8 cellular contexts compared by ENCODE assay signal in genomic region chr17:82334622-82335394, GRCh38. TPM values are rescaled to one million over a fixed set of nuclear protein-coding genes. Genes with fewer than 3 reads are reported as not detected.
DNase-seq lines count a peak whose midpoint lies in the region; ATAC-seq and TF ChIP-seq lines count a peak whose summit lies in the region.

No MANE protein-coding gene starts in this region.

- H3K4me3 ChIP-seq in HFF-Myc (replicated peaks; ENCODE audit: low read depth, low read length) = peak overlapping the region; percentile 28
- peak overlapping the region in 2 of 4 donors; percentile 18 to 57 for H3K4me3 ChIP-seq in adrenal gland
- peak overlapping the region; percentile 33 for H3K4me3 ChIP-seq in lung
- no peak overlapping the region for H3K4me3 ChIP-seq in endodermal cell (ENCODE audit: low read length)

- ATAC-seq in lung (ENCODE audit: insufficient read depth, low FRiP score) (no peak), GM18858 (IDR thresholded peaks at IDR 0.05; ENCODE audit: unreplicated experiment) (no peak), GM18868 (IDR thresholded peaks at IDR 0.05; ENCODE audit: unreplicated experiment) (no peak)

- H3K4me1 ChIP-seq in adrenal gland (replicated peaks in 1 of 2) = peaks cover 17 to 41% of the 10 kb centered on the region in 2 donors
- peaks cover 2 to 29% of the 10 kb centered on the region in 2 donors for H3K4me1 ChIP-seq in lung (ENCODE audit: control insufficient read depth in 2 of 2, insufficient read depth in 2 of 2, low read length in 2 of 2)
- H3K4me1 ChIP-seq in endodermal cell (ENCODE audit: control insufficient read depth, insufficient read depth, low read length) = no peaks in the 10 kb centered on the region

- TF ChIP-seq POLR2A in adrenal gland (IDR thresholded peaks at IDR 0.05) = no peak

- H3K36me3 ChIP-seq in adrenal gland (replicated peaks in 1 of 2) (no peaks in the 10 kb centered on the region), lung (ENCODE audit: control insufficient read depth in 2 of 2, insufficient read depth in 2 of 2, low read length in 2 of 2) (no peaks in the 10 kb centered on the region), endodermal cell (ENCODE audit: control insufficient read depth, insufficient read depth, low read length) (no peaks in the 10 kb centered on the region)

- peak overlapping the region in 3 of 5 donors; percentile 23 to 51 (median 45) for H3K27ac ChIP-seq in adrenal gland
- peak overlapping the region in 1 of 2 donors; percentile 82 for H3K27ac ChIP-seq in lung (ENCODE audit: low read depth in 1 of 2, low read length in 1 of 2)
- no peak overlapping the region for H3K27ac ChIP-seq in endodermal cell (ENCODE audit: low read depth, low read length)

- H3K4me3 Mint-ChIP-seq in endodermal cell = no peak overlapping the region

- peak; percentile 38 for DNase-seq in A172 (ENCODE audit: low spot score)
- DNase-seq in HFF-Myc (ENCODE audit: extremely low read depth, low read depth) = no peak
- no peak for DNase-seq in adrenal gland
- DNase-seq in lung (ENCODE audit: low spot score) = no peak
- no peak for DNase-seq in activated gamma-delta T cell treated with Interleukin-2 at 50 U/mL for 16 hours
- DNase-seq in endodermal cell = no peak

- H3K4me1 Mint-ChIP-seq in endodermal cell = peaks cover 6% of the 10 kb centered on the region

- H3K27me3 ChIP-seq in adrenal gland (no peaks in the 10 kb centered on the region), lung (ENCODE audit: control insufficient read depth, insufficient read depth) (no peaks in the 10 kb centered on the region), endodermal cell (ENCODE audit: control insufficient read depth, insufficient read depth, low read length, poor library complexity, severe bottlenecking) (peaks cover 73% of the 10 kb centered on the region)

- intact Hi-C loops in adrenal gland (cut with DNase I) = no loop called here

- H3K9ac ChIP-seq in endodermal cell (ENCODE audit: extremely low read depth, low read length, poor library complexity, severe bottlenecking) = no peak overlapping the region

- WGBS in adrenal gland, 4 donors = 23 to 36% (median 31%) methylated on average over 10 to 16 of the region's 16 CpGs
- 12 to 28% methylated on average over 16 of the region's 16 CpGs for WGBS in lung, 2 donors
- 65 to 75% methylated on average over 9 to 16 of the region's 16 CpGs for WGBS in endodermal cell (ENCODE audit: insufficient coverage in 1 of 2, insufficient read length in 1 of 2), 2 experiments

- no peaks in the 10 kb centered on the region for H3K9me3 ChIP-seq in adrenal gland (replicated peaks in 1 of 3)
- H3K9me3 ChIP-seq in lung (ENCODE audit: control insufficient read depth in 2 of 2, insufficient read depth in 1 of 2, low read length in 1 of 2) = no peaks in the 10 kb centered on the region
- H3K9me3 ChIP-seq in endodermal cell (ENCODE audit: control insufficient read depth, low read length) = no peaks in the 10 kb centered on the region

- no peaks in the 10 kb centered on the region for H3K9me3 Mint-ChIP-seq in endodermal cell

- H3K36me3 Mint-ChIP-seq in endodermal cell (ENCODE audit: low read depth) = no peaks in the 10 kb centered on the region

- peaks cover 77% of the 10 kb centered on the region for H3K27me3 Mint-ChIP-seq in endodermal cell (ENCODE audit: insufficient read depth)

- TF ChIP-seq CTCF in HFF-Myc (IDR thresholded peaks at IDR 0.05; ENCODE audit: low read depth, low read length, missing control alignments) (no peak), adrenal gland (IDR thresholded peaks at IDR 0.05) (no peak), lung (IDR thresholded peaks at IDR 0.05; ENCODE audit: control extremely low read depth, extremely low read depth) (no peak), endodermal cell (conservative IDR thresholded peaks at IDR 0.05) (no peak)

- H3K27ac Mint-ChIP-seq in endodermal cell = no peak overlapping the region

RNA-seq across cellular contexts. Expression of gene SECTM1, which starts 1.2 kb away (rescaled TPM):
- total RNA-seq in A172 (2014; rRNA removed; shearing (Covaris generic)) = 1.2 and 1.6 TPM in 2 replicates
- total RNA-seq in adrenal gland (10 to 100 TPM in 5 of 8 donors, 1 to 10 TPM in 3; 3.4 to 24.3 (median 13.0) TPM), lung (10 to 100 TPM; 14.7 to 38.0 TPM), endodermal cell (not detected)
- polyA plus RNA-seq in adrenal gland (1 to 10 TPM; 1.4 to 4.3 (median 3.7) TPM), lung (10 to 100 TPM; 12.5 to 68.6 TPM)
- polyA plus RNA-seq in endodermal cell (2013, experiment 1 of 2) = 0.50 TPM
- polyA plus RNA-seq in endodermal cell (2013, experiment 2 of 2) = 0.12 TPM

RNA-seq across cellular contexts. Expression of gene CD7, which starts 17.4 kb away (rescaled TPM):
- not detected in 2 replicates for total RNA-seq in A172 (2014; rRNA removed; shearing (Covaris generic))
- 1 to 10 TPM in 6 of 8 donors, under 1 TPM in 1, not detected in 1; 0.83 to 4.1 (median 1.8) TPM for total RNA-seq in adrenal gland
- polyA plus RNA-seq in adrenal gland = 1 to 10 TPM in 2 of 3 donors, not detected in 1; 1.1 to 4.2 TPM
- total RNA-seq in lung = 1 to 10 TPM; 2.3 to 7.0 TPM
- polyA plus RNA-seq in lung = 10 to 100 TPM in 1 of 2 donors, 1 to 10 TPM in 1; 5.3 to 10.7 TPM
- total RNA-seq in endodermal cell = under 1 TPM; 0.55 to 0.80 TPM
- 0.75 TPM for polyA plus RNA-seq in endodermal cell (2013, experiment 1 of 2)
- polyA plus RNA-seq in endodermal cell (2013, experiment 2 of 2) = 0.58 TPM

RNA-seq across cellular contexts. Expression of gene TEX19, which starts 24.2 kb away (rescaled TPM):
- total RNA-seq in A172 (2014; rRNA removed; shearing (Covaris generic)) = 0.22 TPM in 1 of 2 replicates, not detected in the other
- total RNA-seq in adrenal gland (under 1 TPM in 1 of 8 donors, not detected in 7; 0.26 TPM), lung (not detected), endodermal cell (under 1 TPM; 0.46 to 0.48 TPM)
- polyA plus RNA-seq in adrenal gland (not detected), lung (under 1 TPM in 1 of 2 donors, not detected in 1; 0.03 TPM)
- 0.32 TPM for polyA plus RNA-seq in endodermal cell (2013, experiment 1 of 2)
- polyA plus RNA-seq in endodermal cell (2013, experiment 2 of 2) = 0.12 TPM

RNA-seq across cellular contexts. Expression of gene UTS2R, which starts 36.8 kb away (rescaled TPM):
- not detected in 2 replicates for total RNA-seq in A172 (2014; rRNA removed; shearing (Covaris generic))
- not detected for total RNA-seq in adrenal gland
- not detected for polyA plus RNA-seq in adrenal gland
- total RNA-seq in lung = under 1 TPM in 1 of 2 donors, not detected in 1; 0.17 TPM
- not detected for polyA plus RNA-seq in lung
- under 1 TPM in 1 of 2 donors, not detected in 1; 0.40 TPM for total RNA-seq in endodermal cell
- polyA plus RNA-seq in endodermal cell (2013, experiment 1 of 2) = 0.53 TPM
- polyA plus RNA-seq in endodermal cell (2013, experiment 2 of 2) = 0.54 TPM
